18 cellular contexts compared by ENCODE assay signal in the genomic region with DNA sequence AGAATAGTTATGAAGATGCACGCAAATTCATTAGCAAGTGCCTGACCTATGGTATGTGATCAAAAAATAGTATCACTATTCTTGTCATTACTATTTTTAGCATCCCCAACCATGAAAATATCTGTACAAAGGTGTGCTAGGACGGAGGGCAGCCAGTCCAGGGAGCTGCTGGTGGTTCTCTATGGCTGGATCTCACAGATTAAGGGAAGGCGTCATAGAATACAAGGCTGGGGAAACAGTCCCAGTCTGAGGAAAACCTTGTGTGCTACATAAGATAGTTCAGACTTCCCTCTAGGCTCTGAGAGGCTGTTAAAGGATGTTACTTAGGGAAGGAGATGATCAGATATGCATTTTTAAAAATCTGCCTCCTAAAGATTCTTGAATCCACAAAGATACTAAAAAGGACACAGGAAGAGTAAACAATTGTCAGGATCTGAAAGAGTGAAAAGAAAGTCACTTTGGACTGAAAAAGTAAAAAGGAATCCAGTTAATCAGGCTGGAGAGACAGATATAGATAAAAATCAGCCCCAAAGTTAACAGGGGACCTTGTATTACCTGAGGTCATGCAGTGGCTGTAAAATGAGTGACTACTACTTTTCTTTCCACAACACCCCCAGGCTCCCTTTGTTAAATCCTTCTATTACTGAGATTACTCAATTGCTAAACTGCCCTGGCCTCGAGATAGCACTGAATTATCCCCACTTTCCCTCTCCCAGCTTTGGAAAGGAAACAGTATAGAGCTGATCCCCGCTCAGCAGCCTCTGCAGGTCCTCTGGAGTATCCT.
A peak's percentile ranks its signal among the peaks of the same experiment; 100 is the strongest.
DNase-seq lines count a peak whose midpoint lies in the region; ATAC-seq, FAIRE-seq and TF ChIP-seq lines count a peak whose summit lies in the region.
"Had no signal": no experiment of that assay in that cellular context is flagged by ENCODE, and none has a peak within 500 bp of the region (broad histone marks: within the 10 kb centered on the region; RNA-seq: fewer than 3 reads in every experiment).

No MANE protein-coding gene starts in this region.

- BruUV-seq in K562 (replicated peaks; lab: Mats Ljungman, UMichigan): no TSS peak

- no peaks in the 10 kb centered on the region for H3K27me3 Mint-ChIP-seq in mesothelial cell of epicardium (ENCODE audit: low read depth)

- TF ChIP-seq POLR2A in K562 (conservative IDR thresholded peaks at IDR 0.05): no peak

- in situ Hi-C loops in K562 (cut with MboI): no loop called here

- H3K27ac ChIP-seq in left ventricle myocardium inferior (replicated peaks) (peak overlapping the region; percentile 42), Karpas-422 (ENCODE audit: low read length) (no peak overlapping the region), K562 (ENCODE audit: extremely low read depth, low read depth, low read length) (no peak overlapping the region)
- H3K27ac ChIP-seq: BLaER1 treated with 17β-estradiol and CSF1 and Interleukin-3, amounts not matched to agents 10 nM and 100 nM; GM23248 had no signal

- peaks cover 15% of the 10 kb centered on the region for H3K4me1 Mint-ChIP-seq in mesothelial cell of epicardium
- H3K4me1 Mint-ChIP-seq: B cell had no signal

- DNase-seq in left ventricle myocardium inferior (no peak), left cardiac atrium (no peak), Karpas-422 (peak; percentile 40), K562 (ENCODE audit: extremely low read depth in 1 of 4, low spot score in 3 of 4) (no peak), mesothelial cell of epicardium (ENCODE audit: low spot score in 2 of 2, unreplicated experiment in 2 of 2) (no peak), globus pallidus (ENCODE audit: low spot score) (no peak), pons (ENCODE audit: low spot score) (no peak)
- DNase-seq: CD8-positive, alpha-beta T cell; GDM1; GM23248; IMR-90 had no signal

- H3K9me1 ChIP-seq in K562 (ENCODE audit: control insufficient read depth, insufficient read depth, low read length): no peaks in the 10 kb centered on the region

- H3K9me2 ChIP-seq in Karpas-422 (replicated peaks; ENCODE audit: insufficient read depth, low read length): no peaks in the 10 kb centered on the region

- H3K4me1 ChIP-seq in left ventricle myocardium inferior (peaks cover 14% of the 10 kb centered on the region), Karpas-422 (ENCODE audit: low read length) (peaks cover 44% of the 10 kb centered on the region), K562 (replicated peaks in 1 of 2; ENCODE audit: control insufficient read depth in 2 of 2, insufficient read depth in 2 of 2, low read length in 2 of 2) (no peaks in the 10 kb centered on the region)

- no peak for TF ChIP-seq EP300 in K562 (IDR thresholded peaks at IDR 0.05; ENCODE audit: low read length)

- H2AFZ ChIP-seq in Karpas-422 (ENCODE audit: low read length) (no peak overlapping the region), K562 (ENCODE audit: low read depth, low read length) (no peak overlapping the region)
- H2AFZ ChIP-seq: GM23248 had no signal

- intact Hi-C loops in left ventricle myocardium inferior (cut with micrococcal nuclease): no loop called here
- intact Hi-C loops in left cardiac atrium (cut with DNase I): no loop called here
- intact Hi-C loops in K562 (cut with micrococcal nuclease): no loop called here

- no peak for TF ChIP-seq RAD21 in K562 (CRISPR knock-in tag; conservative IDR thresholded peaks at IDR 0.05 in 1 of 2, IDR thresholded peaks at IDR 0.05 in 1 of 2)

- no peak overlapping the region for H3K4me3 Mint-ChIP-seq in mesothelial cell of epicardium
- H3K4me3 Mint-ChIP-seq: B cell; CD8-positive, alpha-beta T cell had no signal

- H3K9me3 ChIP-seq in left ventricle myocardium inferior (replicated peaks) (no peaks in the 10 kb centered on the region), Karpas-422 (ENCODE audit: low read length) (no peaks in the 10 kb centered on the region), K562 (replicated peaks; ENCODE audit: control insufficient read depth, insufficient read depth, low read depth, low read length) (no peaks in the 10 kb centered on the region)
- H3K9me3 ChIP-seq: BLaER1 treated with 17β-estradiol and CSF1 and Interleukin-3, amounts not matched to agents 10 nM and 100 nM; HAP-1 had no signal

- no peak overlapping the region for H3K4me3 ChIP-seq in left ventricle myocardium inferior
- H3K4me3 ChIP-seq in Karpas-422 (ENCODE audit: low read length): no peak overlapping the region
- no peak overlapping the region for H3K4me3 ChIP-seq in K562
- H3K4me3 ChIP-seq: BLaER1 treated with 17β-estradiol and CSF1 and Interleukin-3, amounts not matched to agents 10 nM and 100 nM; GM23248; HAP-1 had no signal

- no peak overlapping the region for H3K4me2 ChIP-seq in Karpas-422 (ENCODE audit: low read depth, low read length, poor library complexity, severe bottlenecking)
- no peak overlapping the region for H3K4me2 ChIP-seq in K562 (ENCODE audit: insufficient read depth, low read length)

- H3K36me3 ChIP-seq in left ventricle myocardium inferior (no peaks in the 10 kb centered on the region), Karpas-422 (ENCODE audit: insufficient read depth, low read length) (no peaks in the 10 kb centered on the region), K562 (ENCODE audit: control insufficient read depth, insufficient read depth, low read length) (no peaks in the 10 kb centered on the region)
- H3K36me3 ChIP-seq: BLaER1 treated with 17β-estradiol and CSF1 and Interleukin-3, amounts not matched to agents 10 nM and 100 nM; HAP-1 had no signal

- 2% methylated on average over 5 of the region's 5 CpGs for WGBS in K562 (ENCODE audit: insufficient coverage, low coverage, missing lambda C conversion rate)

- TF ChIP-seq CTCF in left ventricle myocardium inferior (IDR thresholded peaks at IDR 0.05; ENCODE audit: borderline replicate concordance) (no peak), K562 (IDR thresholded peaks at IDR 0.05 in 2 of 3, conservative IDR thresholded peaks at IDR 0.05 in 1 of 3; ENCODE audit: insufficient read depth in 2 of 3, low read depth in 1 of 3, low read length in 3 of 3) (no peak), mesothelial cell of epicardium (IDR thresholded peaks at IDR 0.05; ENCODE audit: unreplicated experiment) (no peak)

- no peak overlapping the region for H3K27ac Mint-ChIP-seq in mesothelial cell of epicardium
- H3K27ac Mint-ChIP-seq: B cell; CD8-positive, alpha-beta T cell had no signal

- H4K20me1 ChIP-seq in Karpas-422 (ENCODE audit: insufficient read depth, low read depth, low read length) (no peaks in the 10 kb centered on the region), K562 (replicated peaks; ENCODE audit: control insufficient read depth, insufficient read depth, low read length) (no peaks in the 10 kb centered on the region)
- H4K20me1 ChIP-seq: BLaER1 treated with 17β-estradiol and CSF1 and Interleukin-3, amounts not matched to agents 10 nM and 100 nM had no signal

- ATAC-seq in left cardiac atrium (no peak), K562 (no peak)
- ATAC-seq: CD8-positive, alpha-beta T cell had no signal

- H3K36me3 Mint-ChIP-seq in mesothelial cell of epicardium: no peaks in the 10 kb centered on the region
- H3K36me3 Mint-ChIP-seq: CD8-positive, alpha-beta T cell had no signal

- H3K79me2 ChIP-seq in Karpas-422 (ENCODE audit: low read length): no peaks in the 10 kb centered on the region
- H3K79me2 ChIP-seq in K562 (ENCODE audit: control insufficient read depth, insufficient read depth, low read length): no peaks in the 10 kb centered on the region

- POLR2A ChIA-PET in K562 (lab: Yijun Ruan, JAX): interaction anchor here (0.6 kb wide), 1 partner anchor 561 kb away, joined by 3 read pairs; no protein-coding TSS in a partner anchor

- H3K9ac ChIP-seq in Karpas-422 (ENCODE audit: low read length) (no peak overlapping the region), K562 (ENCODE audit: insufficient read depth in 1 of 2, low read depth in 2 of 2, low read length in 2 of 2) (no peak overlapping the region)
- H3K9ac ChIP-seq: BLaER1 treated with 17β-estradiol and CSF1 and Interleukin-3, amounts not matched to agents 10 nM and 100 nM; GM23248 had no signal

- H3K9me3 Mint-ChIP-seq in mesothelial cell of epicardium: no peaks in the 10 kb centered on the region
- H3K9me3 Mint-ChIP-seq: CD8-positive, alpha-beta T cell had no signal

- H3K27me3 ChIP-seq in left ventricle myocardium inferior (ENCODE audit: low read depth) (no peaks in the 10 kb centered on the region), Karpas-422 (ENCODE audit: low read length) (no peaks in the 10 kb centered on the region), K562 (ENCODE audit: control insufficient read depth in 2 of 2, insufficient read depth in 2 of 2, low read length in 2 of 2) (peaks cover 6 to 32% of the 10 kb centered on the region in 2 experiments; a peak in 4 of 5 replicates)
- H3K27me3 ChIP-seq: BLaER1 treated with 17β-estradiol and CSF1 and Interleukin-3, amounts not matched to agents 10 nM and 100 nM had no signal

- FAIRE-seq in K562 (lab: Jason Lieb, UNC): no peak
- FAIRE-seq: D721Med, GM12892, GM18507, HTR-8/SVneo had no signal

- CTCF ChIA-PET in K562 (lab: Yijun Ruan, JAX; ENCODE audit: low intra/inter-chr PET ratio): interaction anchor here (0.6 kb wide), 1 partner anchor 15 kb away, joined by 3 read pairs; no protein-coding TSS in a partner anchor

TF ChIP-seq in K562, 482 proteins besides CTCF, POLR2A, EP300 and RAD21 (continues in another document):
- TF ChIP-seq SPI1 (IDR thresholded peaks at IDR 0.05; ENCODE audit: borderline replicate concordance, low read depth, low read length): no peak
- TF ChIP-seq, protein P1, sequence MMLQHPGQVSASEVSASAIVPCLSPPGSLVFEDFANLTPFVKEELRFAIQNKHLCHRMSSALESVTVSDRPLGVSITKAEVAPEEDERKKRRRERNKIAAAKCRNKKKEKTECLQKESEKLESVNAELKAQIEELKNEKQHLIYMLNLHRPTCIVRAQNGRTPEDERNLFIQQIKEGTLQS (IDR thresholded peaks at IDR 0.05): no peak
- TF ChIP-seq, protein P1 (CRISPR knock-in tag; conservative IDR thresholded peaks at IDR 0.05): no peak
- no peak for TF ChIP-seq ZNF143 (CRISPR knock-in tag; IDR thresholded peaks at IDR 0.05)
- TF ChIP-seq HNRNPK (IDR thresholded peaks at IDR 0.05; ENCODE audit: low read depth, low read length, poor library complexity, severe bottlenecking): no peak
- no peak for TF ChIP-seq ASH1L (IDR thresholded peaks at IDR 0.05; ENCODE audit: borderline replicate concordance, low read depth, partially characterized antibody)
